Comparison of ENCODE assay signal across 8 cellular contexts in genomic region chr16:1772908-1773702, GRCh38. TPM values are rescaled to one million over a fixed set of nuclear protein-coding genes. Genes with fewer than 3 reads are reported as not detected.
A peak's percentile ranks its signal among the peaks of the same experiment; 100 is the strongest.
DNase-seq lines count a peak whose midpoint lies in the region; ATAC-seq and TF ChIP-seq lines count a peak whose summit lies in the region.

Gene MRPS34, minus strand, starts transcription at chr16:1773134. Its CDS starts 15 bp downstream, at chr16:1773119.

- H3K4me1 ChIP-seq in HEK293 (ENCODE audit: control insufficient read depth, insufficient read depth, low read length) (peaks cover 9% of the 10 kb centered on the region), right cardiac atrium (ENCODE audit: control insufficient read depth, insufficient read depth, low read length) (peaks cover 4% of the 10 kb centered on the region), rectal smooth muscle tissue (ENCODE audit: control insufficient read depth, insufficient read depth, low read length) (peaks cover 12% of the 10 kb centered on the region), uterus (peaks cover 0 to 33% of the 10 kb centered on the region in 2 donors)

- POLR2A ChIA-PET in HEK293 (lab: Yijun Ruan, JAX): interaction anchor here (0.5 to 6.0 kb wide), 11 partner anchors 8 to 269 kb away, joined by 3 to 113 read pairs (median 4); partner anchors contain the start of genes CRAMP1, IFT140, MAPK8IP3 and NUBP2

- DNase-seq in ELR (ENCODE audit: low read depth) (peak; percentile 90), NCI-H146 (lab: John Stamatoyannopoulos, UW) (peak; percentile 94), T-helper 2 cell (peak; percentile 60 to 91 (median 69)), right cardiac atrium (peak; percentile 82 to 94 (median 93)), uterus (peak; percentile 68 to 78)

- TF ChIP-seq CTCF in HEK293 (tag by site-specific recombination; IDR thresholded peaks at IDR 0.05): peak; percentile 98
- peak; percentile 36 to 66 (median 58) for TF ChIP-seq CTCF in uterus (IDR thresholded peaks at IDR 0.05)

- under 1% methylated on average over 108 of the region's 108 CpGs for WGBS in right cardiac atrium

- no peaks in the 10 kb centered on the region for H3K9me3 ChIP-seq in HEK293 (ENCODE audit: control insufficient read depth, insufficient read depth, low read depth, low read length)
- no peaks in the 10 kb centered on the region for H3K9me3 ChIP-seq in right cardiac atrium (ENCODE audit: control insufficient read depth, low read length)
- no peaks in the 10 kb centered on the region for H3K9me3 ChIP-seq in uterus

- peaks cover 0 to 77% of the 10 kb centered on the region in 2 experiments; a peak in 1 of 3 replicates for H3K36me3 ChIP-seq in HEK293 (ENCODE audit: control insufficient read depth in 2 of 2, insufficient read depth in 1 of 2, low read length in 2 of 2)
- H3K36me3 ChIP-seq in rectal smooth muscle tissue (ENCODE audit: control insufficient read depth, insufficient read depth, low read length): peaks cover 18% of the 10 kb centered on the region
- no peaks in the 10 kb centered on the region for H3K36me3 ChIP-seq in uterus

- intact Hi-C loops in right cardiac atrium (cut with DNase I) (no loop called here), uterus (cut with DNase I; ENCODE audit: low total_unique reads) (no loop called here)

- H3K4me3 ChIP-seq in HEK293 (ENCODE audit: low read depth, low read length) (peak within 1 kb of the TSS; percentile 95), right cardiac atrium (ENCODE audit: low read length) (peak within 1 kb of the TSS; percentile 83), rectal smooth muscle tissue (ENCODE audit: low read length) (peak within 1 kb of the TSS; percentile 92), uterus (peak within 1 kb of the TSS; percentile 56 to 87)

- H3K9ac ChIP-seq in rectal smooth muscle tissue (ENCODE audit: low read length): peak within 1 kb of the TSS; percentile 35

- H3K27ac ChIP-seq in HEK293 (ENCODE audit: extremely low read depth, low read depth, low read length) (peak within 1 kb of the TSS; percentile 94), angular gyrus (ENCODE audit: low read depth, low read length) (peak within 1 kb of the TSS; percentile 73), right cardiac atrium (ENCODE audit: low read length) (peak within 1 kb of the TSS; percentile 81), rectal smooth muscle tissue (ENCODE audit: low read depth, low read length) (peak within 1 kb of the TSS; percentile 85), uterus (peak within 1 kb of the TSS; percentile 80 to 87)

- TF ChIP-seq POLR2A in uterus (IDR thresholded peaks at IDR 0.05): peak; percentile 47 to 62

- H3K27me3 ChIP-seq in right cardiac atrium (ENCODE audit: control insufficient read depth, insufficient read depth): no peaks in the 10 kb centered on the region
- H3K27me3 ChIP-seq in rectal smooth muscle tissue (ENCODE audit: control insufficient read depth, insufficient read depth, low read length): no peaks in the 10 kb centered on the region
- H3K27me3 ChIP-seq in uterus: no peaks in the 10 kb centered on the region

- peak; percentile 51 to 64 for ATAC-seq in right cardiac atrium

- CTCF ChIA-PET in HEK293 (lab: Yijun Ruan, JAX): interaction anchor here (0.6 to 1.9 kb wide), 3 partner anchors 10 to 548 kb away, joined by 3 to 14 read pairs (median 3); partner anchors contain the start of genes NUBP2 and SPSB3

TF ChIP-seq in HEK293, 187 proteins besides CTCF, POLR2A, EP300 and RAD21 (continues in another document):
- TF ChIP-seq YY2 (tag by site-specific recombination; IDR thresholded peaks at IDR 0.05) (peak; percentile 96), ZNF274 (IDR thresholded peaks at IDR 0.05; ENCODE audit: low read length) (no peak), ZNF274 (tag by site-specific recombination; IDR thresholded peaks at IDR 0.05; ENCODE audit: borderline replicate concordance) (no peak), REST (tag by site-specific recombination; IDR thresholded peaks at IDR 0.05) (no peak), SP3 (tag by site-specific recombination; IDR thresholded peaks at IDR 0.05) (peak; percentile 72), KLF10 (tag by site-specific recombination; IDR thresholded peaks at IDR 0.05) (peak; percentile 55), ZFP41 (tag by site-specific recombination; IDR thresholded peaks at IDR 0.05; ENCODE audit: borderline replicate concordance) (no peak), BCL11B (tag by site-specific recombination; IDR thresholded peaks at IDR 0.05; ENCODE audit: low read depth) (peak; percentile 88; the same call in 1 of the 2 replicates), ATF2 (tag by site-specific recombination; IDR thresholded peaks at IDR 0.05; ENCODE audit: low read depth) (no peak), ZNF501 (tag by site-specific recombination; IDR thresholded peaks at IDR 0.05) (peak; percentile 83), ZSCAN18 (tag by site-specific recombination; IDR thresholded peaks at IDR 0.05) (0 out of 2 replicates have a peak, but pooled peaks have one; percentile 14), ZEB2 (tag by site-specific recombination; IDR thresholded peaks at IDR 0.05) (peak; percentile 82)
- TF ChIP-seq, protein P1, sequence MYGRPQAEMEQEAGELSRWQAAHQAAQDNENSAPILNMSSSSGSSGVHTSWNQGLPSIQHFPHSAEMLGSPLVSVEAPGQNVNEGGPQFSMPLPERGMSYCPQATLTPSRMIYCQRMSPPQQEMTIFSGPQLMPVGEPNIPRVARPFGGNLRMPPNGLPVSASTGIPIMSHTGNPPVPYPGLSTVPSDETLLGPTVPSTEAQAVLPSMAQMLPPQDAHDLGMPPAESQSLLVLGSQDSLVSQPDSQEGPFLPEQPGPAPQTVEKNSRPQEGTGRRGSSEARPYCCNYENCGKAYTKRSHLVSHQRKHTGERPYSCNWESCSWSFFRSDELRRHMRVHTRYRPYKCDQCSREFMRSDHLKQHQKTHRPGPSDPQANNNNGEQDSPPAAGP (tag by site-specific recombination; IDR thresholded peaks at IDR 0.05): peak; percentile 70
- TF ChIP-seq, protein P2, sequence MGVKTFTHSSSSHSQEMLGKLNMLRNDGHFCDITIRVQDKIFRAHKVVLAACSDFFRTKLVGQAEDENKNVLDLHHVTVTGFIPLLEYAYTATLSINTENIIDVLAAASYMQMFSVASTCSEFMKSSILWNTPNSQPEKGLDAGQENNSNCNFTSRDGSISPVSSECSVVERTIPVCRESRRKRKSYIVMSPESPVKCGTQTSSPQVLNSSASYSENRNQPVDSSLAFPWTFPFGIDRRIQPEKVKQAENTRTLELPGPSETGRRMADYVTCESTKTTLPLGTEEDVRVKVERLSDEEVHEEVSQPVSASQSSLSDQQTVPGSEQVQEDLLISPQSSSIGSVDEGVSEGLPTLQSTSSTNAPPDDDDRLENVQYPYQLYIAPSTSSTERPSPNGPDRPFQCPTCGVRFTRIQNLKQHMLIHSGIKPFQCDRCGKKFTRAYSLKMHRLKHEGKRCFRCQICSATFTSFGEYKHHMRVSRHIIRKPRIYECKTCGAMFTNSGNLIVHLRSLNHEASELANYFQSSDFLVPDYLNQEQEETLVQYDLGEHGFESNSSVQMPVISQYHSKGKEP (tag by site-specific recombination; IDR thresholded peaks at IDR 0.05): peak; percentile 12; the same call in 1 of the 2 replicates

RNA-seq across cellular contexts. Expression of gene MRPS34, which starts in this region (rescaled TPM):
- 10 to 100 TPM; 53.3 to 80.0 (median 69.1) TPM for total RNA-seq in right cardiac atrium
- 91.4 TPM for polyA plus RNA-seq in right cardiac atrium
- 100 to 1,000 TPM in 1 of 4 donors, 10 to 100 TPM in 3; 37.3 to 158 (median 52.5) TPM for total RNA-seq in uterus

Comparison
In these comparisons a context has a peak if more than half of its experiments do, and no peak if none do; other contexts are left out.
1. Peak in every context shown above with its lines: DNase-seq, ATAC-seq, H3K4me3 ChIP-seq and H3K27ac ChIP-seq.